Comparison of ENCODE assay signal across 9 cellular contexts in the genomic region with DNA sequence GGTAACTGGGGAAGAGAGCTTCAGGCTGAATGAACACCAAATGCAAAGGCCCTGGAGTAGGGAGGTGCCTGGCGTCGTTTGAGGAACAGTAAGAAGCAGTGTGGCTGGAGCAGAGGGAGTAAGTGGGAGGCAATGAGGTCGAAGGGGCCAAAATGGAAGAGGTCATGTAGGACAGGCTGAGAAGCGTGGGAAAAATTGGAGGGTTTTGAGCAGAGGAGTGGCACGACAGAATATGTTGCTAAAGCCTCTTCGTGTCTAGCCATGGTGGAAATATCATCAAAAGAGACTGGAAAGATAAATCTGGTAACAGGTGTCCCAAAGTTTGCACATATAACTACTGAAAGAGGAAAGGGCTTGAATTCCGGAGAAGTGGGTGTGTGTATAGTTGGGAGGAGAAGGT. TPM values are rescaled to one million over a fixed set of nuclear protein-coding genes. Genes with fewer than 3 reads are reported as not detected.
DNase-seq lines count a peak whose midpoint lies in the region; ATAC-seq and TF ChIP-seq lines count a peak whose summit lies in the region.
"Had no signal": no experiment of that assay in that cellular context is flagged by ENCODE, and none has a peak within 500 bp of the region (broad histone marks: within the 10 kb centered on the region; RNA-seq: fewer than 3 reads in every experiment).

No MANE protein-coding gene starts in this region.

- no peak overlapping the region for H4K5ac ChIP-seq in H9 (ENCODE audit: insufficient read length, low read depth, low read length)

- H3K9ac ChIP-seq in H9 (ENCODE audit: extremely low read depth, insufficient read length, low read length) = no peak overlapping the region
- H3K9ac ChIP-seq in neuronal stem cell (ENCODE audit: low read depth, low read length, poor library complexity) = no peak overlapping the region

- peaks cover 18% of the 10 kb centered on the region for H3K27me3 ChIP-seq in H9 (ENCODE audit: insufficient read depth, low read length)
- H3K27me3 ChIP-seq in dorsolateral prefrontal cortex = no peaks in the 10 kb centered on the region
- peaks cover 0 to 20% (median 6%) of the 10 kb centered on the region in 3 experiments for H3K27me3 ChIP-seq in neuronal stem cell (ENCODE audit: control insufficient read depth in 3 of 3, insufficient read depth in 3 of 3, low read depth in 1 of 3, low read length in 3 of 3)

- peak overlapping the region; percentile 57 to 98 (median 85) for H3K4me3 ChIP-seq in dorsolateral prefrontal cortex
- H3K4me3 ChIP-seq in neuronal stem cell (ENCODE audit: low read length in 2 of 2) = peak overlapping the region; percentile 80 to 92

- H3K9me3 Mint-ChIP-seq in H9 = no peaks in the 10 kb centered on the region

- H2BK12ac ChIP-seq in H9 (ENCODE audit: insufficient read length, low read depth, low read length) = no peak overlapping the region
- H2BK12ac ChIP-seq in neuronal stem cell (ENCODE audit: low read length) = no peak overlapping the region

- H3K14ac ChIP-seq in H9 (ENCODE audit: insufficient read depth, low read length) (no peak overlapping the region), neuronal stem cell (ENCODE audit: low read length) (no peak overlapping the region)

- H3K9me3 ChIP-seq in H9 (ENCODE audit: control insufficient read depth, low read depth, low read length) (no peaks in the 10 kb centered on the region), neuronal stem cell (replicated peaks in 1 of 2; ENCODE audit: control insufficient read depth in 2 of 2, insufficient read depth in 1 of 2, low read depth in 1 of 2, low read length in 2 of 2) (no peaks in the 10 kb centered on the region)

- H2BK15ac ChIP-seq in H9 (ENCODE audit: low read depth, low read length) = no peak overlapping the region
- H2BK15ac ChIP-seq in neuronal stem cell (ENCODE audit: low read length) = no peak overlapping the region

- no CpG with 5 or more reads among the region's 7 CpGs for WGBS in H9 (ENCODE audit: extremely low coverage, insufficient read length, low lambda C conversion rate)
- no CpG with 5 or more reads among the region's 7 CpGs for WGBS in neuronal stem cell (ENCODE audit: extremely low coverage in 2 of 2, insufficient read length in 2 of 2, insufficient replicate concordance in 1 of 2), 2 donors

- H3K4me3 Mint-ChIP-seq in H9 = peak overlapping the region; percentile 77 to 90

- no peaks in the 10 kb centered on the region for H3K36me3 ChIP-seq in neuronal stem cell (replicated peaks in 1 of 2; ENCODE audit: control insufficient read depth in 2 of 2, insufficient read depth in 2 of 2, low read length in 2 of 2)

- H3K56ac ChIP-seq in H9 (ENCODE audit: insufficient read length, low read depth, low read length) = no peak overlapping the region

- DNase-seq in NCI-H2029 (lab: John Stamatoyannopoulos, UW) (peak; percentile 25), NCI-H2029 treated with DMSO at 0.1 percent for 48 hours (lab: John Stamatoyannopoulos, UW) (no peak), H9 (no peak), dorsolateral prefrontal cortex (no peak), neuronal stem cell (ENCODE audit: low spot score) (no peak)

- no peaks in the 10 kb centered on the region for H3K4me1 ChIP-seq in H9 (ENCODE audit: insufficient read depth, low read length)
- H3K4me1 ChIP-seq in neuronal stem cell (ENCODE audit: control insufficient read depth in 2 of 2, insufficient read depth in 1 of 2, low read depth in 1 of 2, low read length in 2 of 2) = peaks cover 9 to 10% of the 10 kb centered on the region in 2 donors

- H3K4me2 ChIP-seq in H9 (ENCODE audit: insufficient read depth, insufficient read length, low read length) = peak overlapping the region; percentile 55
- H3K4me2 ChIP-seq in neuronal stem cell (ENCODE audit: insufficient read depth, low read length, poor library complexity, severe bottlenecking) = no peak overlapping the region

- no peak overlapping the region for H3K27ac Mint-ChIP-seq in H9

- H3K79me1 ChIP-seq in H9 (ENCODE audit: insufficient read depth, low read depth, low read length, poor library complexity, severe bottlenecking) = no peaks in the 10 kb centered on the region
- no peaks in the 10 kb centered on the region for H3K79me1 ChIP-seq in neuronal stem cell (ENCODE audit: low read depth, low read length)

- intact Hi-C loops in dorsolateral prefrontal cortex (cut with DNase I) = loop anchor here (2.0 to 10.0 kb wide), 7 partner anchors 71 to 228 kb away; no protein-coding TSS in a partner anchor

- no peak overlapping the region for H4K91ac ChIP-seq in H9 (ENCODE audit: insufficient read length, low read depth, low read length)
- H4K91ac ChIP-seq in neuronal stem cell (ENCODE audit: low read depth, low read length, poor library complexity) = no peak overlapping the region

- H2BK120ac ChIP-seq in H9 (ENCODE audit: low read depth, low read length, poor library complexity, severe bottlenecking) (no peak overlapping the region), neuronal stem cell (ENCODE audit: low read depth, low read length) (no peak overlapping the region)

- no peak overlapping the region for H3K23ac ChIP-seq in H9 (ENCODE audit: insufficient read length, low read depth, low read length)
- no peak overlapping the region for H3K23ac ChIP-seq in neuronal stem cell (ENCODE audit: low read depth, low read length, poor library complexity)

- H3K4me1 Mint-ChIP-seq in H9 = peaks cover 15 to 17% of the 10 kb centered on the region in 2 experiments

- H3T11ph ChIP-seq in H9 (ENCODE audit: low read length) = no peak overlapping the region

- no peaks in the 10 kb centered on the region for H4K20me1 ChIP-seq in H9 (ENCODE audit: control insufficient read depth, insufficient read depth, insufficient read length)

- H2AK5ac ChIP-seq in H9 (ENCODE audit: insufficient read length, low read length) (no peak overlapping the region), neuronal stem cell (ENCODE audit: low read depth, low read length) (no peak overlapping the region)

- TF ChIP-seq CTCF in H9 (conservative IDR thresholded peaks at IDR 0.05) (no peak), dorsolateral prefrontal cortex (IDR thresholded peaks at IDR 0.05 in 54 of 56, conservative IDR thresholded peaks at IDR 0.05 in 2 of 56; ENCODE audit: low read depth in 1 of 56, partially characterized antibody in 56 of 56) (no peak)

- peaks cover 62% of the 10 kb centered on the region for H3K27me3 Mint-ChIP-seq in H9 (ENCODE audit: low read depth)

- ATAC-seq in HG03135 (IDR thresholded peaks at IDR 0.05; ENCODE audit: unreplicated experiment) (no peak), GM21526 (IDR thresholded peaks at IDR 0.05; ENCODE audit: low FRiP score, unreplicated experiment) (no peak), HG02884 (IDR thresholded peaks at IDR 0.05; ENCODE audit: unreplicated experiment) (no peak)
- ATAC-seq: HCT116 had no signal

- H2BK20ac ChIP-seq in H9 (ENCODE audit: low read depth, low read length, poor library complexity, severe bottlenecking) = no peak overlapping the region

- H2AFZ ChIP-seq in H9 (ENCODE audit: low read length) = no peak overlapping the region
- H2AFZ ChIP-seq in neuronal stem cell (ENCODE audit: low read length) = peak overlapping the region; percentile 93

- H3K27ac ChIP-seq in H9 (ENCODE audit: insufficient read length, low read depth, low read length) = no peak overlapping the region
- peak overlapping the region in 56 of 59 donors; percentile 13 to 100 (median 98) for H3K27ac ChIP-seq in dorsolateral prefrontal cortex
- H3K27ac ChIP-seq in neuronal stem cell (replicated peaks; ENCODE audit: low read length) = no peak overlapping the region

- no peaks in the 10 kb centered on the region for H3K79me2 ChIP-seq in H9 (ENCODE audit: insufficient read depth, low read length)

- no peaks in the 10 kb centered on the region for H3K36me3 Mint-ChIP-seq in H9 (ENCODE audit: insufficient read depth in 1 of 3, low read depth in 3 of 3)

- no peak overlapping the region for H2BK5ac ChIP-seq in H9 (ENCODE audit: insufficient read length, low read length)
- no peak overlapping the region for H2BK5ac ChIP-seq in neuronal stem cell (ENCODE audit: low read length)

- no peak overlapping the region for H3K4ac ChIP-seq in H9 (ENCODE audit: low read depth, low read length)
- no peak overlapping the region for H3K4ac ChIP-seq in neuronal stem cell (ENCODE audit: low read length)

- peaks cover 22% of the 10 kb centered on the region for H3K23me2 ChIP-seq in H9 (ENCODE audit: insufficient read length, low read depth, low read length, poor library complexity, severe bottlenecking)

- H3K18ac ChIP-seq in H9 (ENCODE audit: insufficient read length, low read depth, low read length) (no peak overlapping the region), neuronal stem cell (ENCODE audit: low read length) (no peak overlapping the region)

- H4K8ac ChIP-seq in H9 (replicated peaks; ENCODE audit: insufficient read length, low read depth, low read length) (no peak overlapping the region), neuronal stem cell (ENCODE audit: low read depth, low read length) (no peak overlapping the region)

RNA-seq across cellular contexts. Expression of a gene that starts 1.9 kb away (rescaled TPM):
- total RNA-seq in H9 (2021) (0.83 and 0.98 TPM in 2 replicates), dorsolateral prefrontal cortex (100 to 1,000 TPM; 145 to 347 (median 241) TPM)
- polyA plus RNA-seq in neuronal stem cell (2013, experiment 1 of 2) = 1.6 TPM
- 1.6 TPM for polyA plus RNA-seq in neuronal stem cell (2013, experiment 2 of 2)

Comparison
In these comparisons a context has a peak if more than half of its experiments do, and no peak if none do; other contexts are left out.
1. H3K27ac ChIP-seq: peak in dorsolateral prefrontal cortex (56 of 59); none in H9 (single experiment) and neuronal stem cell (single experiment).
2. RNA of a gene that starts 1.9 kb away (total RNA-seq): 145 to 347 TPM in dorsolateral prefrontal cortex; 0.83 to 0.98 TPM in H9; every median in the first group is over 10 times any median in the second.